Comparison of ENCODE assay signal across 15 cellular contexts in genomic region chr21:44223334-44223733, GRCh38. TPM values are rescaled to one million over a fixed set of nuclear protein-coding genes. Genes with fewer than 3 reads are reported as not detected.
"Had no signal": no experiment of that assay in that cellular context is flagged by ENCODE, and none has a peak within 500 bp of the region (broad histone marks: within the 10 kb centered on the region; RNA-seq: fewer than 3 reads in every experiment).

No MANE protein-coding gene starts in this region.

RNA-seq across cellular contexts. Expression of gene DNMT3L, which starts 38.4 kb away (rescaled TPM):
- total RNA-seq: activated CD4-positive, alpha-beta T cell treated with anti-CD3 and anti-CD28 coated beads for 36 hours; activated CD4-positive, alpha-beta T cell treated with anti-CD3 and anti-CD28 coated beads, Interleukin-2, amount 10 ng/mL, durations not matched to agents 7 days and 5 days; activated naive CD4-positive, alpha-beta T cell treated with anti-CD3 and anti-CD28 coated beads for 36 hours; activated naive CD4-positive, alpha-beta T cell treated with anti-CD3 and anti-CD28 coated beads, Interleukin-2, amount 50 U/mL, for 72 hours; activated T-cell treated with anti-CD3 and anti-CD28 coated beads, Interleukin-2, amount 50 U/mL, for 4 hours; activated T-helper 1 cell treated with anti-CD3 and anti-CD28 coated beads, Interleukin-12 subunit alpha, Interleukin-12 subunit beta, Interleukin-2, Interleukin-4 antibody, amounts not matched to agents 30 ng/mL and 10 ng/mL and 1 ng/mL, durations not matched to agents 14 hours and 24 hours and 36 hours; adrenal gland; astrocyte; body of pancreas; breast epithelium; MCF 10A; OCI-LY7; SJSA1 had no signal
- polyA plus RNA-seq: adrenal gland, IgD-negative memory B cell, SK-N-SH had no signal
